ENCODE assay signal across 8 cellular contexts in genomic region chr5:98769256-98770157, GRCh38. TPM values are rescaled to one million over a fixed set of nuclear protein-coding genes. Genes with fewer than 3 reads are reported as not detected.
DNase-seq lines count a peak whose midpoint lies in the region; ATAC-seq and TF ChIP-seq lines count a peak whose summit lies in the region.

No MANE protein-coding gene starts in this region.

- no peak for ATAC-seq in HG03520 (IDR thresholded peaks at IDR 0.05; ENCODE audit: unreplicated experiment)

- peaks cover 70 to 90% (median 79%) of the 10 kb centered on the region in 3 donors for H3K27me3 Mint-ChIP-seq in CD14-positive monocyte (ENCODE audit: low read depth in 3 of 3)
- H3K27me3 Mint-ChIP-seq in HFFc6 (ENCODE audit: insufficient read depth): peaks cover 19% of the 10 kb centered on the region

- no peaks in the 10 kb centered on the region for H3K9me3 ChIP-seq in liver (ENCODE audit: control insufficient read depth in 4 of 4, low read length in 3 of 4)

- no peaks in the 10 kb centered on the region for H3K36me3 ChIP-seq in liver (ENCODE audit: control insufficient read depth in 4 of 4, insufficient read depth in 3 of 4, low read depth in 1 of 4, low read length in 3 of 4)

- H3K36me3 Mint-ChIP-seq in CD14-positive monocyte (peaks cover 12 to 19% of the 10 kb centered on the region in 2 donors), HFFc6 (ENCODE audit: low read depth) (peaks cover 39% of the 10 kb centered on the region)

- no peak for TF ChIP-seq RAD21 in liver (IDR thresholded peaks at IDR 0.05)

- H3K9me3 Mint-ChIP-seq in CD14-positive monocyte: peaks cover 7 to 48% (median 38%) of the 10 kb centered on the region in 7 donors
- peaks cover 8% of the 10 kb centered on the region for H3K9me3 Mint-ChIP-seq in HFFc6

- peaks cover 0 to 2% (median 0%) of the 10 kb centered on the region in 4 donors for H3K27me3 ChIP-seq in liver (ENCODE audit: control insufficient read depth in 4 of 4, insufficient read depth in 4 of 4, low read length in 3 of 4)

- no peak for DNase-seq in CD14-positive monocyte (ENCODE audit: low spot score)
- peak; percentile 69 for DNase-seq in HFFc6
- DNase-seq in SW 1271 (lab: John Stamatoyannopoulos, UW): peak; percentile 27 to 61
- DNase-seq in coronary artery (ENCODE audit: low spot score): no peak
- DNase-seq in stimulated activated CD8-positive, alpha-beta memory T cell treated with anti-CD3 and anti-CD28 coated beads, Interleukin-12 subunit alpha, Interleukin-12 subunit beta, amount 100 ng/mL, for 4 hours (ENCODE audit: low read depth): peak; percentile 2
- DNase-seq in GM19240 (ENCODE audit: insufficient read length, low spot score): no peak

- intact Hi-C loops in CD14-positive monocyte (cut with micrococcal nuclease): no loop called here

- H3K9ac ChIP-seq in liver (ENCODE audit: low read depth in 1 of 2, low read length in 2 of 2): peak overlapping the region in 1 of 2 donors; percentile 12

- H3K4me1 ChIP-seq in liver (ENCODE audit: control insufficient read depth in 4 of 4, insufficient read depth in 4 of 4, low read length in 3 of 4): peaks cover 9 to 55% (median 41%) of the 10 kb centered on the region in 4 donors

- peak overlapping the region; percentile 89 to 98 for H3K4me3 Mint-ChIP-seq in CD14-positive monocyte
- peak overlapping the region; percentile 100 for H3K4me3 Mint-ChIP-seq in HFFc6

- H3K4me3 ChIP-seq in coronary artery (peak overlapping the region; percentile 70), liver (ENCODE audit: low read depth in 1 of 3, low read length in 3 of 3) (peak overlapping the region; percentile 47 to 78 (median 77))

- no peak overlapping the region for H3K27ac Mint-ChIP-seq in CD14-positive monocyte
- H3K27ac Mint-ChIP-seq in HFFc6: peak overlapping the region; percentile 99

- TF ChIP-seq CTCF in CD14-positive monocyte (IDR thresholded peaks at IDR 0.05) (peak; percentile 43), HFFc6 (IDR thresholded peaks at IDR 0.05) (peak; percentile 77), coronary artery (IDR thresholded peaks at IDR 0.05) (no peak), liver (IDR thresholded peaks at IDR 0.05; ENCODE audit: low read depth, low read length, missing input control) (no peak)

- H3K4me1 Mint-ChIP-seq in CD14-positive monocyte (peaks cover 48% of the 10 kb centered on the region), HFFc6 (ENCODE audit: low read depth) (peaks cover 38% of the 10 kb centered on the region)

- H3K27ac ChIP-seq in coronary artery: peak overlapping the region; percentile 77 to 85
- no peak overlapping the region for H3K27ac ChIP-seq in liver (ENCODE audit: low read depth in 1 of 2, low read length in 2 of 2)

- WGBS in liver: under 1% methylated on average over 59 of the region's 59 CpGs

TF ChIP-seq in liver, 16 proteins besides CTCF, POLR2A, EP300 and RAD21:
- TF ChIP-seq HNF4A (conservative IDR thresholded peaks at IDR 0.05): no peak
- no peak for TF ChIP-seq EGR1 (IDR thresholded peaks at IDR 0.05; ENCODE audit: low read depth in 2 of 2)
- TF ChIP-seq, protein P1, sequence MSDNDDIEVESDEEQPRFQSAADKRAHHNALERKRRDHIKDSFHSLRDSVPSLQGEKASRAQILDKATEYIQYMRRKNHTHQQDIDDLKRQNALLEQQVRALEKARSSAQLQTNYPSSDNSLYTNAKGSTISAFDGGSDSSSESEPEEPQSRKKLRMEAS (IDR thresholded peaks at IDR 0.05): no peak
- TF ChIP-seq, protein P2, sequence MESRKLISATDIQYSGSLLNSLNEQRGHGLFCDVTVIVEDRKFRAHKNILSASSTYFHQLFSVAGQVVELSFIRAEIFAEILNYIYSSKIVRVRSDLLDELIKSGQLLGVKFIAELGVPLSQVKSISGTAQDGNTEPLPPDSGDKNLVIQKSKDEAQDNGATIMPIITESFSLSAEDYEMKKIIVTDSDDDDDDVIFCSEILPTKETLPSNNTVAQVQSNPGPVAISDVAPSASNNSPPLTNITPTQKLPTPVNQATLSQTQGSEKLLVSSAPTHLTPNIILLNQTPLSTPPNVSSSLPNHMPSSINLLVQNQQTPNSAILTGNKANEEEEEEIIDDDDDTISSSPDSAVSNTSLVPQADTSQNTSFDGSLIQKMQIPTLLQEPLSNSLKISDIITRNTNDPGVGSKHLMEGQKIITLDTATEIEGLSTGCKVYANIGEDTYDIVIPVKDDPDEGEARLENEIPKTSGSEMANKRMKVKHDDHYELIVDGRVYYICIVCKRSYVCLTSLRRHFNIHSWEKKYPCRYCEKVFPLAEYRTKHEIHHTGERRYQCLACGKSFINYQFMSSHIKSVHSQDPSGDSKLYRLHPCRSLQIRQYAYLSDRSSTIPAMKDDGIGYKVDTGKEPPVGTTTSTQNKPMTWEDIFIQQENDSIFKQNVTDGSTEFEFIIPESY (IDR thresholded peaks at IDR 0.05): no peak
- TF ChIP-seq SP1 (IDR thresholded peaks at IDR 0.05): no peak
- TF ChIP-seq FOXA2 (IDR thresholded peaks at IDR 0.05): no peak
- TF ChIP-seq YY1 (IDR thresholded peaks at IDR 0.05): no peak
- TF ChIP-seq RXRA (IDR thresholded peaks at IDR 0.05): no peak
TF ChIP-seq in liver: peak in this region for 0.

RNA-seq across cellular contexts. Expression of gene RGMB, which starts 4.0 kb away (rescaled TPM):
- polyA plus RNA-seq in CD14-positive monocyte (under 1 TPM in 1 of 2 donors, not detected in 1; 0.12 TPM), liver (1 to 10 TPM; 3.0 TPM)
- total RNA-seq in HFFc6 (2021; fragmentation: NEBNext Ultra II Directional; extraction: Animal tissue kit (Norgen Biotek cat#: 25700)): 100 to 1,000 TPM; 219 to 288 (median 235) TPM
- 1 to 10 TPM; 2.5 to 5.3 TPM for total RNA-seq in liver

Comparison
In these comparisons a context has a peak if more than half of its experiments do, and no peak if none do; other contexts are left out.
1. DNase-seq: peak in HFFc6 (single experiment), SW 1271 (2 of 2) and stimulated activated CD8-positive, alpha-beta memory T cell treated with anti-CD3 and anti-CD28 coated beads, Interleukin-12 subunit alpha, Interleukin-12 subunit beta, amount 100 ng/mL, for 4 hours (single experiment); none in CD14-positive monocyte (single experiment), coronary artery (single experiment) and GM19240 (single experiment).
2. CTCF ChIP-seq: peak in CD14-positive monocyte (single experiment) and HFFc6 (single experiment); none in coronary artery (single experiment) and liver (single experiment).
3. H3K27ac ChIP-seq: peak in coronary artery (2 of 2); none in liver (0 of 2).
4. RNA of gene RGMB, which starts 4.0 kb away (total RNA-seq): 219 to 288 TPM in HFFc6; 2.5 to 5.3 TPM in liver; every median in the first group is over 10 times any median in the second.